Comparison of ENCODE assay signal across 21 cellular contexts in the genomic region with DNA sequence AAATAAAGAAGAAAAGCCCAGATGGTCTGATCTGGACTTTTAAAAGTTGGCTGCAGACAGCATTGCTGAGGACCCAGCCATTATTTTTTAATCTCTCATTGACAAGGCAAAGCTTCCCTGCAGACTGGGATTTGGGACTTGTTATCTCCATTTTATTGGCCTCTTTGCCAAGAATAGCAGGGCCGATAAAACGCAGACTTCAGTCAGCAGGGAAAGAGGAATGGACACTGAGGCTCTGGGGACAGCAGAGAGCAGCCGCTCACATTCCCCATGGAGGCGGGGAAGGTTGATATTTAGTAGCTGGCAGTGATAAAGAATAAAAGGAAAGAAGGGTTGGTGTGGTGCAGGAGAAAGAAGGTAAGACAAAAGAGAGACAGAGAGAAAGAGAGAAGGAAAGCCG.
DNase-seq lines count a peak whose midpoint lies in the region; ATAC-seq and TF ChIP-seq lines count a peak whose summit lies in the region.
"Had no signal": no experiment of that assay in that cellular context is flagged by ENCODE, and none has a peak within 500 bp of the region (broad histone marks: within the 10 kb centered on the region; RNA-seq: fewer than 3 reads in every experiment).

No MANE protein-coding gene starts in this region.

- peak; percentile 67 for ATAC-seq in Right ventricle myocardium inferior
- peak; percentile 67 for ATAC-seq in left ventricle myocardium superior
- ATAC-seq in GM19467 (IDR thresholded peaks at IDR 0.05; ENCODE audit: unreplicated experiment), result no peak
- ATAC-seq: A549, GM23338, HCT116 had no signal

- no peaks in the 10 kb centered on the region for H3K4me1 Mint-ChIP-seq in nephron progenitor cell
- H3K4me1 Mint-ChIP-seq: CD14-positive monocyte, GM23338 had no signal

- H3K27ac Mint-ChIP-seq in nephron progenitor cell, result peak overlapping the region; percentile 82
- H3K27ac Mint-ChIP-seq: CD14-positive monocyte; CD4-positive, alpha-beta T cell; GM23338; H9 had no signal

- no peak for TF ChIP-seq CTCF in nephron progenitor cell (IDR thresholded peaks at IDR 0.05)

- H3K4me3 Mint-ChIP-seq in nephron progenitor cell, result no peak overlapping the region
- H3K4me3 Mint-ChIP-seq: CD14-positive monocyte; CD4-positive, alpha-beta T cell; GM23338; H9 had no signal

- intact Hi-C loops in Right ventricle myocardium inferior (cut with DNase I), result no loop called here
- intact Hi-C loops in cardiac septum (cut with DNase I), result no loop called here
- intact Hi-C loops in left ventricle myocardium superior (cut with micrococcal nuclease), result no loop called here

- H3K36me3 Mint-ChIP-seq in nephron progenitor cell (ENCODE audit: low read depth), result peaks cover 38% of the 10 kb centered on the region
- H3K36me3 Mint-ChIP-seq: CD14-positive monocyte had no signal

- H3K27me3 Mint-ChIP-seq in nephron progenitor cell (ENCODE audit: low read depth, poor library complexity), result no peaks in the 10 kb centered on the region
- H3K27me3 Mint-ChIP-seq: CD4-positive, alpha-beta T cell had no signal

- H3K9me3 Mint-ChIP-seq in nephron progenitor cell, result peaks cover 16% of the 10 kb centered on the region
- H3K9me3 Mint-ChIP-seq: H9 had no signal

- DNase-seq in Right ventricle myocardium inferior (ENCODE audit: missing footprints) (no peak), cardiac septum (ENCODE audit: low spot score) (no peak), ELF-1 (ENCODE audit: low read depth, low spot score) (peak; percentile 11), left ventricle myocardium superior (no peak), nephron progenitor cell (no peak), T-helper 9 cell (no peak)
- DNase-seq: 8988T; ACHN; AML-193; BE2C; Calu3; CD4-positive, alpha-beta T cell; COR-L47; DMS53; DMS79 treated with DMSO at 0.1 percent for 48 hours; H9 had no signal
